16 cellular contexts compared by ENCODE assay signal in the genomic region with DNA sequence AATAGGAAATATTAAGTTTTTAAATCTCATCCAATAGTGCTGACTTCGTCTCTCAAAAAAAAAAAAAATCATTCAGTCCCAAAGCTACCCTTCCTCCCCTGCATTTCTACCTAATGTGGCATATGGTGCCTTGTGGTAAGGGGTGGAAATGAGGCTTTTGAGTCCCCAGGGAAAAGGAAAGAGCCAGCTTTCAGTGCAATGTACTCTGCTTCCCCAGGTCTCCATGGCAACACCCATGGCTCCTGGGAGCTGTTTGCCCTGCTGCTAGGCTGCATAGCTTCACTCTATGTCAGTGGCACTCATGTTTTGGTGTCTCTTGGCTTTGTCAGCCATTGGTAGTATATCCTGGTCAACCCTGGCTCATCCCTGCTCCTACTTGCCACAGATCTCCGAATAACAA.
A peak's percentile ranks its signal among the peaks of the same experiment; 100 is the strongest.
DNase-seq lines count a peak whose midpoint lies in the region; ATAC-seq and TF ChIP-seq lines count a peak whose summit lies in the region.
"Had no signal": no experiment of that assay in that cellular context is flagged by ENCODE, and none has a peak within 500 bp of the region (broad histone marks: within the 10 kb centered on the region; RNA-seq: fewer than 3 reads in every experiment).

No MANE protein-coding gene starts in this region.

- no peak overlapping the region for H3K27ac ChIP-seq in SK-N-MC
- H3K27ac ChIP-seq: heart right ventricle, PC-9 had no signal

- no peak overlapping the region for H3K9ac ChIP-seq in SK-N-MC (ENCODE audit: insufficient read length)

- no peak for TF ChIP-seq POLR2A in GM18505 (IDR thresholded peaks at IDR 0.05; ENCODE audit: borderline replicate concordance, extremely low read depth, insufficient read depth, insufficient read length)

- no peaks in the 10 kb centered on the region for H3K9me3 ChIP-seq in SK-N-MC (ENCODE audit: low read depth, low read length)
- H3K9me3 ChIP-seq: heart right ventricle had no signal

- ATAC-seq in GM18505 (IDR thresholded peaks at IDR 0.05; ENCODE audit: unreplicated experiment) (no peak), GM21360 (IDR thresholded peaks at IDR 0.05; ENCODE audit: unreplicated experiment) (no peak), HG03159 (IDR thresholded peaks at IDR 0.05; ENCODE audit: unreplicated experiment) (no peak)
- ATAC-seq: heart right ventricle had no signal

- DNase-seq in DMS 273 treated with DMSO at 0.1 percent for 48 hours (lab: John Stamatoyannopoulos, UW) (peak; percentile 95), NCI-H128 (lab: John Stamatoyannopoulos, UW; ENCODE audit: unreplicated experiment) (peak; percentile 9), SK-N-MC (ENCODE audit: low read depth, low spot score) (peak; percentile 84), inferior parietal cortex (ENCODE audit: extremely low spot score) (peak; percentile 38), SKM-1 treated with dmso at 0.1 percent for 144 hours (lab: John Stamatoyannopoulos, UW; ENCODE audit: unreplicated experiment) (no peak)
- DNase-seq: activated CD4-positive, CD25-positive, alpha-beta regulatory T cell; activated effector memory CD4-positive, alpha-beta T cell treated with Interleukin-2 at 50 U/mL for 16 hours; CD4-positive, CD25-positive, alpha-beta regulatory T cell; heart right ventricle; IMR-90; PC-9; small intestine had no signal

- peak overlapping the region; percentile 34; the same call in 1 of the 2 replicates for H3K4me3 ChIP-seq in SK-N-MC
- H3K4me3 ChIP-seq: dorsolateral prefrontal cortex, heart right ventricle, PC-9 had no signal

- H3K36me3 ChIP-seq in SK-N-MC (ENCODE audit: insufficient read depth, low read length), result no peaks in the 10 kb centered on the region
- H3K36me3 ChIP-seq: heart right ventricle had no signal
